1 cellular context compared by ENCODE assay signal in genomic region chr1:8862528-8862927, GRCh38.
A peak's percentile ranks its signal among the peaks of the same experiment; 100 is the strongest.
TF ChIP-seq lines count a peak whose summit lies in the region.

No MANE protein-coding gene starts in this region.

TF ChIP-seq in H1, 55 proteins besides CTCF, POLR2A, EP300 and RAD21 (continued from another document):
- TF ChIP-seq USF2 (IDR thresholded peaks at IDR 0.05; ENCODE audit: low read length), result no peak
- TF ChIP-seq TAF1 (IDR thresholded peaks at IDR 0.05; ENCODE audit: low read depth, low read length), result no peak
- no peak for TF ChIP-seq ATF2 (IDR thresholded peaks at IDR 0.05; ENCODE audit: low read length)
- no peak for TF ChIP-seq RXRA (IDR thresholded peaks at IDR 0.05; ENCODE audit: insufficient read depth, low read depth, low read length)
- TF ChIP-seq BRCA1 (IDR thresholded peaks at IDR 0.05; ENCODE audit: low read depth, low read length), result no peak
- peak in 1 of 2 experiments; percentile 47; a peak in 1 of 4 replicates for TF ChIP-seq SIN3A (conservative IDR thresholded peaks at IDR 0.05 in 1 of 2, IDR thresholded peaks at IDR 0.05 in 1 of 2; ENCODE audit: low read depth in 1 of 2, low read length in 2 of 2)
- no peak for TF ChIP-seq KDM4A (IDR thresholded peaks at IDR 0.05; ENCODE audit: low read depth, low read length, severe bottlenecking)
- 0 out of 2 replicates have a peak, but pooled peaks have one; percentile 15 for TF ChIP-seq MAX (IDR thresholded peaks at IDR 0.05)
- 0 out of 2 replicates have a peak, but pooled peaks have one; percentile 9 for TF ChIP-seq BACH1 (IDR thresholded peaks at IDR 0.05; ENCODE audit: low read length)
TF ChIP-seq in H1: peak in this region for 3.
